Comparison of ENCODE assay signal across 22 cellular contexts in the genomic region with DNA sequence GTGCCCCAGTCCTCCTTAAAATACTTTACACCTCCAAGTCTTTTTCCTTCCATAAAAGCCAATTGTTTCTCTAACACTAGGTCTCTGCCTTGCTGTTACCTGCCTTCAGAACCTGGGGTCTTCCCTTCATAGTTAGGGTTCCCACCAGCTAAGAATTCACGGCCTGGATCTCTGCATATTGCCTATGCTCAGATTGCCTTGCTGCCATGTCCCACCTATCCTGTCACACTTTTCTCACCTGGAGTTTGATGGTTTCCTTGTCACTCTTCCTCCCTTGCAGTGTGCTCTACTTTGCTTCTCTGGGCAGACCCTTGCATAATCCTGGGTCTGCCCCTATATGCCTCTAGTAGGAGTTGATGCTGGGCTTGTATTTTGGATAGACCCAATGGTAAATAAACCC. TPM values are rescaled to one million over a fixed set of nuclear protein-coding genes. Genes with fewer than 3 reads are reported as not detected.
DNase-seq lines count a peak whose midpoint lies in the region; ATAC-seq and TF ChIP-seq lines count a peak whose summit lies in the region.
"Had no signal": no experiment of that assay in that cellular context is flagged by ENCODE, and none has a peak within 500 bp of the region (broad histone marks: within the 10 kb centered on the region; RNA-seq: fewer than 3 reads in every experiment).

No MANE protein-coding gene starts in this region.

- H3K4me2 ChIP-seq in H9 (ENCODE audit: insufficient read depth, insufficient read length, low read length) (no peak overlapping the region), mesendoderm (ENCODE audit: low read length) (no peak overlapping the region)
- H3K4me2 ChIP-seq: A549 had no signal

- H3K4me1 Mint-ChIP-seq in H9 (peaks cover 62 to 65% of the 10 kb centered on the region in 2 experiments), endodermal cell (peaks cover 25% of the 10 kb centered on the region)
- no peaks in the 10 kb centered on the region for H3K4me1 Mint-ChIP-seq in activated CD4-positive, alpha-beta T cell treated with anti-CD3 and anti-CD28 coated beads, Interleukin-2, amount 10 ng/mL, durations not matched to agents 24 days and 14 days
- H3K4me1 Mint-ChIP-seq: CD4-positive, alpha-beta memory T cell had no signal

- no peaks in the 10 kb centered on the region for H3K9me3 ChIP-seq in H9 (ENCODE audit: control insufficient read depth, low read depth, low read length)
- no peaks in the 10 kb centered on the region for H3K9me3 ChIP-seq in HUES64 (ENCODE audit: insufficient read depth, low read depth, low read length)
- peaks cover 11% of the 10 kb centered on the region for H3K9me3 ChIP-seq in endodermal cell (ENCODE audit: control insufficient read depth, low read length)
- H3K9me3 ChIP-seq: A549 had no signal

- H3K4me1 ChIP-seq in H9 (ENCODE audit: insufficient read depth, low read length) = peaks cover 9% of the 10 kb centered on the region; the same call in 1 of the 2 replicates
- peaks cover 52% of the 10 kb centered on the region for H3K4me1 ChIP-seq in HUES64 (ENCODE audit: insufficient read depth, low read length)
- peaks cover 6% of the 10 kb centered on the region for H3K4me1 ChIP-seq in endodermal cell (ENCODE audit: control insufficient read depth, insufficient read depth, low read length)
- no peaks in the 10 kb centered on the region for H3K4me1 ChIP-seq in mesendoderm (ENCODE audit: control insufficient read depth, low read depth, low read length)
- H3K4me1 ChIP-seq: A549 had no signal

- H2BK5ac ChIP-seq in H9 (ENCODE audit: insufficient read length, low read length) (no peak overlapping the region), mesendoderm (ENCODE audit: low read length) (peak overlapping the region; percentile 98)

- H3K4me3 Mint-ChIP-seq in H9 = no peak overlapping the region; a peak in 1 of 5 replicates
- H3K4me3 Mint-ChIP-seq in endodermal cell = peak overlapping the region; percentile 84
- no peak overlapping the region for H3K4me3 Mint-ChIP-seq in activated CD4-positive, alpha-beta T cell treated with anti-CD3 and anti-CD28 coated beads, Interleukin-2, amount 10 ng/mL, durations not matched to agents 24 days and 14 days
- H3K4me3 Mint-ChIP-seq: CD4-positive, alpha-beta memory T cell had no signal

- no peak for DNase-seq in H9
- peak; percentile 61 for DNase-seq in endodermal cell
- peak; percentile 46 for DNase-seq in mesendoderm
- no peak for DNase-seq in germinal center (ENCODE audit: low spot score)
- no peak for DNase-seq in activated CD4-positive, alpha-beta T cell treated with anti-CD3 and anti-CD28 coated beads, Interleukin-2, amount 10 ng/mL, durations not matched to agents 24 days and 14 days
- DNase-seq: 8988T; C1 segment of cervical spinal cord; CD4-positive, alpha-beta memory T cell; COR-L47; DMS53; DMS79 treated with DMSO at 0.1 percent for 48 hours; GF-D8; GM23248; HCEC 1CT had no signal

- H3K36me3 ChIP-seq in HUES64 (ENCODE audit: insufficient read depth, low read length) (no peaks in the 10 kb centered on the region), endodermal cell (ENCODE audit: control insufficient read depth, insufficient read depth, low read length) (peaks cover 24% of the 10 kb centered on the region), mesendoderm (ENCODE audit: control insufficient read depth, insufficient read depth, low read length) (no peaks in the 10 kb centered on the region)

- no peak overlapping the region for H2BK20ac ChIP-seq in H9 (ENCODE audit: low read depth, low read length, poor library complexity, severe bottlenecking)

- H3K23ac ChIP-seq in H9 (ENCODE audit: insufficient read length, low read depth, low read length) (no peak overlapping the region), mesendoderm (ENCODE audit: low read length) (no peak overlapping the region)

- no peaks in the 10 kb centered on the region for H3K27me3 ChIP-seq in H9 (ENCODE audit: insufficient read depth, low read length)
- H3K27me3 ChIP-seq in HUES64 (ENCODE audit: insufficient read depth, low read length) = no peaks in the 10 kb centered on the region
- no peaks in the 10 kb centered on the region for H3K27me3 ChIP-seq in endodermal cell (ENCODE audit: control insufficient read depth, insufficient read depth, low read length, poor library complexity, severe bottlenecking)
- H3K27me3 ChIP-seq in mesendoderm (ENCODE audit: insufficient read depth, low read length, poor library complexity) = no peaks in the 10 kb centered on the region

- H2BK15ac ChIP-seq in H9 (ENCODE audit: low read depth, low read length) (no peak overlapping the region), mesendoderm (replicated peaks; ENCODE audit: low read depth) (no peak overlapping the region)

- no peaks in the 10 kb centered on the region for H4K20me1 ChIP-seq in H9 (ENCODE audit: control insufficient read depth, insufficient read depth, insufficient read length)

- H4K8ac ChIP-seq in H9 (replicated peaks; ENCODE audit: insufficient read length, low read depth, low read length) = no peak overlapping the region
- H4K8ac ChIP-seq in mesendoderm (ENCODE audit: low read depth, low read length) = no peak overlapping the region

- H4K5ac ChIP-seq in H9 (ENCODE audit: insufficient read length, low read depth, low read length) (no peak overlapping the region), mesendoderm (ENCODE audit: low read length) (peak overlapping the region; percentile 63)

- H3K36me3 Mint-ChIP-seq in H9 (ENCODE audit: insufficient read depth in 1 of 3, low read depth in 3 of 3) = peaks cover 0 to 11% (median 8%) of the 10 kb centered on the region in 3 experiments; a peak in 5 of 7 replicates
- peaks cover 34% of the 10 kb centered on the region for H3K36me3 Mint-ChIP-seq in endodermal cell (ENCODE audit: low read depth)
- no peaks in the 10 kb centered on the region for H3K36me3 Mint-ChIP-seq in activated CD4-positive, alpha-beta T cell treated with anti-CD3 and anti-CD28 coated beads, Interleukin-2, amount 10 ng/mL, durations not matched to agents 24 days and 14 days (ENCODE audit: low read depth)
- H3K36me3 Mint-ChIP-seq: CD4-positive, alpha-beta memory T cell had no signal

- H3K14ac ChIP-seq in H9 (ENCODE audit: insufficient read depth, low read length) = no peak overlapping the region

- H2BK120ac ChIP-seq in H9 (ENCODE audit: low read depth, low read length, poor library complexity, severe bottlenecking) = no peak overlapping the region
- peak overlapping the region; percentile 13 for H2BK120ac ChIP-seq in mesendoderm (ENCODE audit: low read depth, low read length)

- H3K9me3 Mint-ChIP-seq in H9 (no peaks in the 10 kb centered on the region; a peak in 2 of 5 replicates), endodermal cell (peaks cover 9% of the 10 kb centered on the region)
- H3K9me3 Mint-ChIP-seq in activated CD4-positive, alpha-beta T cell treated with anti-CD3 and anti-CD28 coated beads, Interleukin-2, amount 10 ng/mL, durations not matched to agents 24 days and 14 days = no peaks in the 10 kb centered on the region

- H3K23me2 ChIP-seq in H9 (ENCODE audit: insufficient read length, low read depth, low read length, poor library complexity, severe bottlenecking) = peaks cover 7% of the 10 kb centered on the region

- TF ChIP-seq CTCF in H9 (conservative IDR thresholded peaks at IDR 0.05) (no peak), endodermal cell (conservative IDR thresholded peaks at IDR 0.05) (no peak)

- H3K79me1 ChIP-seq in H9 (ENCODE audit: insufficient read depth, low read depth, low read length, poor library complexity, severe bottlenecking) (no peaks in the 10 kb centered on the region), mesendoderm (ENCODE audit: low read length) (no peaks in the 10 kb centered on the region)

- no peak overlapping the region for H3K56ac ChIP-seq in H9 (ENCODE audit: insufficient read length, low read depth, low read length)
- H3K56ac ChIP-seq in mesendoderm (ENCODE audit: low read length) = peak overlapping the region; percentile 84

- intact Hi-C loops in activated CD4-positive, alpha-beta T cell treated with anti-CD3 and anti-CD28 coated beads, Interleukin-2, amount 10 ng/mL, durations not matched to agents 24 days and 14 days (cut with micrococcal nuclease) = no loop called here

- H3K27ac ChIP-seq in H9 (ENCODE audit: insufficient read length, low read depth, low read length) (peak overlapping the region; percentile 58), HUES64 (ENCODE audit: low read depth, low read length) (peak overlapping the region; percentile 100; the same call in 1 of the 2 replicates), endodermal cell (ENCODE audit: low read depth, low read length) (no peak overlapping the region), mesendoderm (ENCODE audit: low read depth, low read length) (peak overlapping the region; percentile 68)
- H3K27ac ChIP-seq: A549, GM23248 had no signal

- H3K18ac ChIP-seq in H9 (ENCODE audit: insufficient read length, low read depth, low read length) (no peak overlapping the region), mesendoderm (ENCODE audit: low read length) (peak overlapping the region; percentile 86)

- H3K9ac ChIP-seq in H9 (ENCODE audit: extremely low read depth, insufficient read length, low read length) (no peak overlapping the region), HUES64 (ENCODE audit: low read depth, low read length) (no peak overlapping the region), endodermal cell (ENCODE audit: extremely low read depth, low read length, poor library complexity, severe bottlenecking) (no peak overlapping the region), mesendoderm (ENCODE audit: low read length) (no peak overlapping the region)
- H3K9ac ChIP-seq: GM23248 had no signal

- H3T11ph ChIP-seq in H9 (ENCODE audit: low read length) = no peak overlapping the region

- H3K4ac ChIP-seq in H9 (ENCODE audit: low read depth, low read length) = no peak overlapping the region
- no peak overlapping the region for H3K4ac ChIP-seq in mesendoderm (ENCODE audit: low read depth, low read length)

- ATAC-seq in GM21526 (IDR thresholded peaks at IDR 0.05; ENCODE audit: low FRiP score, unreplicated experiment) (no peak), GM21515 (IDR thresholded peaks at IDR 0.05; ENCODE audit: unreplicated experiment) (no peak)
- ATAC-seq: A549 had no signal

- no peaks in the 10 kb centered on the region for H3K27me3 Mint-ChIP-seq in H9 (ENCODE audit: low read depth)
- H3K27me3 Mint-ChIP-seq in endodermal cell (ENCODE audit: insufficient read depth) = no peaks in the 10 kb centered on the region
- no peaks in the 10 kb centered on the region for H3K27me3 Mint-ChIP-seq in activated CD4-positive, alpha-beta T cell treated with anti-CD3 and anti-CD28 coated beads, Interleukin-2, amount 10 ng/mL, durations not matched to agents 24 days and 14 days
- H3K27me3 Mint-ChIP-seq: CD4-positive, alpha-beta memory T cell had no signal

- no peak overlapping the region for H2AK5ac ChIP-seq in H9 (ENCODE audit: insufficient read length, low read length)
- peak overlapping the region; percentile 60 for H2AK5ac ChIP-seq in mesendoderm (ENCODE audit: low read length)

- H3K27ac Mint-ChIP-seq in H9 (peak overlapping the region; percentile 92 to 99 (median 93); a peak in 6 of 7 replicates), endodermal cell (peak overlapping the region; percentile 99)
- H3K27ac Mint-ChIP-seq in activated CD4-positive, alpha-beta T cell treated with anti-CD3 and anti-CD28 coated beads, Interleukin-2, amount 10 ng/mL, durations not matched to agents 24 days and 14 days = no peak overlapping the region
- H3K27ac Mint-ChIP-seq: CD4-positive, alpha-beta memory T cell had no signal

- H2AFZ ChIP-seq in H9 (ENCODE audit: low read length) = no peak overlapping the region
- H2AFZ ChIP-seq: GM23248 had no signal

- no CpG with 5 or more reads among the region's 1 CpG for WGBS in H9 (ENCODE audit: extremely low coverage, insufficient read length, low lambda C conversion rate)
- WGBS in HUES64 = 81% methylated on average over 1 of the region's 1 CpG
- 77 to 100% methylated on average over 1 of the region's 1 CpG for WGBS in endodermal cell (ENCODE audit: insufficient coverage in 1 of 2, insufficient read length in 1 of 2), 2 experiments
- WGBS in mesendoderm (ENCODE audit: extremely low coverage, insufficient coverage, low lambda C conversion rate) = no CpG with 5 or more reads among the region's 1 CpG

- H2BK12ac ChIP-seq in H9 (ENCODE audit: insufficient read length, low read depth, low read length) = no peak overlapping the region

- H3K4me3 ChIP-seq in HUES64 (ENCODE audit: low read length) = no peak overlapping the region
- H3K4me3 ChIP-seq in endodermal cell (ENCODE audit: low read length) = peak overlapping the region; percentile 100
- H3K4me3 ChIP-seq in mesendoderm (ENCODE audit: low read length) = no peak overlapping the region
- H3K4me3 ChIP-seq: A549, GM23248 had no signal

- no peak overlapping the region for H4K91ac ChIP-seq in H9 (ENCODE audit: insufficient read length, low read depth, low read length)

- H3K79me2 ChIP-seq in H9 (ENCODE audit: insufficient read depth, low read length) (no peaks in the 10 kb centered on the region), mesendoderm (ENCODE audit: control insufficient read depth, insufficient read depth, low read length) (no peaks in the 10 kb centered on the region)

RNA-seq across cellular contexts. Expression of gene TMPRSS11E, which starts 36.6 kb away (rescaled TPM):
- total RNA-seq in H9 (2021) = 2.3 and 3.3 TPM in 2 replicates
- 1.8 TPM for polyA plus RNA-seq in HUES64 (2013, experiment 1 of 2)
- 2.0 TPM for polyA plus RNA-seq in HUES64 (2013, experiment 2 of 2)
- total RNA-seq in endodermal cell = 10 to 100 TPM in 1 of 2 donors, 1 to 10 TPM in 1; 4.4 to 11.1 TPM
- polyA plus RNA-seq in endodermal cell (2013, experiment 1 of 2) = 1.5 TPM
- 1.4 TPM for polyA plus RNA-seq in endodermal cell (2013, experiment 2 of 2)
- 4.8 TPM for polyA plus RNA-seq in mesendoderm (2013, experiment 1 of 2)
- 5.3 TPM for polyA plus RNA-seq in mesendoderm (2013, experiment 2 of 2)
- not detected in 2 replicates for total RNA-seq in activated CD4-positive, alpha-beta T cell treated with anti-CD3 and anti-CD28 coated beads, Interleukin-2, amount 10 ng/mL, durations not matched to agents 24 days and 14 days
- total RNA-seq: Calu3; CD4-positive, alpha-beta memory T cell; Daoy; G401; GM23248 had no signal
- polyA plus RNA-seq: A549, BJ, GM23248 had no signal

Comparison
In these comparisons a context has a peak if more than half of its experiments do, and no peak if none do; other contexts are left out.
1. DNase-seq: peak in endodermal cell (single experiment) and mesendoderm (single experiment); none in H9 (single experiment), germinal center (single experiment) and activated CD4-positive, alpha-beta T cell treated with anti-CD3 and anti-CD28 coated beads, Interleukin-2, amount 10 ng/mL, durations not matched to agents 24 days and 14 days (single experiment).